Comparison of ENCODE assay signal across 1 cellular context in the genomic region with DNA sequence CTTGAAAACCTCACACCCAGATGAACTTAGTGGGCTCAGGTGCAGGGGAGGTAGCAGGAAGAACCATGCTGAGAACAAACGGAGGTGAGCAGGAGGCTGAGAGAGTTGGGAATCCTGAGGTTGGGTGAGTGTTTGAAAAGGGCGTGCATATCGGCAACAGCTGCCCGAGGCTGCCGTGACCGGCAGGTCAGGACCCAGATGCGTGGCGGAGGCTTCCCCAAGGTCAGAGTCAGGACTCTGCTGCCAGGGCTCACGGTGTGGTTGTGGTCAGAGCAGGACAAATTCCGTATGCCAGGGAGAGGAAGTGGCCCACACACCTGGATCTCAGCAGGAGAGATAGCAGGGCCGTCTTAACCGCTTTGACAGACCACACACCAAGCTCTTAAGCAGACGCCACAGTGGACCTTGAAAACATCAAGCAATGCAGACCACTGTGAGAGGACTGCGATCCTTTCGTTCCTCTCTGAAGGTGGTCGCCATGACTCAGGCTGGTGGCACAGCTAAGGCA.
TF ChIP-seq lines count a peak whose summit lies in the region.

No MANE protein-coding gene starts in this region.

TF ChIP-seq in WTC11, 78 proteins besides CTCF, POLR2A, EP300 and RAD21 (continued from another document and continues in another):
- TF ChIP-seq TCF7 (CRISPR knock-in tag; IDR thresholded peaks at IDR 0.05; ENCODE audit: low read depth) = no peak
- TF ChIP-seq, protein P1, sequence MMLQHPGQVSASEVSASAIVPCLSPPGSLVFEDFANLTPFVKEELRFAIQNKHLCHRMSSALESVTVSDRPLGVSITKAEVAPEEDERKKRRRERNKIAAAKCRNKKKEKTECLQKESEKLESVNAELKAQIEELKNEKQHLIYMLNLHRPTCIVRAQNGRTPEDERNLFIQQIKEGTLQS (CRISPR knock-in tag; conservative IDR thresholded peaks at IDR 0.05) = no peak
- 0 out of 2 replicates have a peak, but pooled peaks have one; percentile 34 for TF ChIP-seq ZNF232 (CRISPR knock-in tag; IDR thresholded peaks at IDR 0.05)
- TF ChIP-seq ATF1 (CRISPR knock-in tag; IDR thresholded peaks at IDR 0.05) = no peak
- TF ChIP-seq ZBTB21 (CRISPR knock-in tag; IDR thresholded peaks at IDR 0.05; ENCODE audit: borderline replicate concordance) = no peak
- TF ChIP-seq, protein P2, sequence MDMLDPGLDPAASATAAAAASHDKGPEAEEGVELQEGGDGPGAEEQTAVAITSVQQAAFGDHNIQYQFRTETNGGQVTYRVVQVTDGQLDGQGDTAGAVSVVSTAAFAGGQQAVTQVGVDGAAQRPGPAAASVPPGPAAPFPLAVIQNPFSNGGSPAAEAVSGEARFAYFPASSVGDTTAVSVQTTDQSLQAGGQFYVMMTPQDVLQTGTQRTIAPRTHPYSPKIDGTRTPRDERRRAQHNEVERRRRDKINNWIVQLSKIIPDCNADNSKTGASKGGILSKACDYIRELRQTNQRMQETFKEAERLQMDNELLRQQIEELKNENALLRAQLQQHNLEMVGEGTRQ (CRISPR knock-in tag; IDR thresholded peaks at IDR 0.05) = peak; percentile 78
- TF ChIP-seq FOXK1 (CRISPR knock-in tag; IDR thresholded peaks at IDR 0.05) = peak; percentile 82
- TF ChIP-seq ZNF423 (CRISPR knock-in tag; IDR thresholded peaks at IDR 0.05) = peak; percentile 55; the same call in 1 of the 2 replicates
- peak; percentile 76; the same call in 1 of the 2 replicates for TF ChIP-seq ESRRA (CRISPR knock-in tag; IDR thresholded peaks at IDR 0.05; ENCODE audit: borderline replicate concordance)
- TF ChIP-seq OVOL2 (CRISPR knock-in tag; IDR thresholded peaks at IDR 0.05; ENCODE audit: borderline replicate concordance) = no peak
- TF ChIP-seq NFE2L1 (CRISPR knock-in tag; IDR thresholded peaks at IDR 0.05) = peak; percentile 79; the same call in 1 of the 2 replicates
- TF ChIP-seq FOXP1 (CRISPR knock-in tag; IDR thresholded peaks at IDR 0.05; ENCODE audit: borderline replicate concordance) = peak; percentile 61; the same call in 1 of the 2 replicates
- TF ChIP-seq, protein P3, sequence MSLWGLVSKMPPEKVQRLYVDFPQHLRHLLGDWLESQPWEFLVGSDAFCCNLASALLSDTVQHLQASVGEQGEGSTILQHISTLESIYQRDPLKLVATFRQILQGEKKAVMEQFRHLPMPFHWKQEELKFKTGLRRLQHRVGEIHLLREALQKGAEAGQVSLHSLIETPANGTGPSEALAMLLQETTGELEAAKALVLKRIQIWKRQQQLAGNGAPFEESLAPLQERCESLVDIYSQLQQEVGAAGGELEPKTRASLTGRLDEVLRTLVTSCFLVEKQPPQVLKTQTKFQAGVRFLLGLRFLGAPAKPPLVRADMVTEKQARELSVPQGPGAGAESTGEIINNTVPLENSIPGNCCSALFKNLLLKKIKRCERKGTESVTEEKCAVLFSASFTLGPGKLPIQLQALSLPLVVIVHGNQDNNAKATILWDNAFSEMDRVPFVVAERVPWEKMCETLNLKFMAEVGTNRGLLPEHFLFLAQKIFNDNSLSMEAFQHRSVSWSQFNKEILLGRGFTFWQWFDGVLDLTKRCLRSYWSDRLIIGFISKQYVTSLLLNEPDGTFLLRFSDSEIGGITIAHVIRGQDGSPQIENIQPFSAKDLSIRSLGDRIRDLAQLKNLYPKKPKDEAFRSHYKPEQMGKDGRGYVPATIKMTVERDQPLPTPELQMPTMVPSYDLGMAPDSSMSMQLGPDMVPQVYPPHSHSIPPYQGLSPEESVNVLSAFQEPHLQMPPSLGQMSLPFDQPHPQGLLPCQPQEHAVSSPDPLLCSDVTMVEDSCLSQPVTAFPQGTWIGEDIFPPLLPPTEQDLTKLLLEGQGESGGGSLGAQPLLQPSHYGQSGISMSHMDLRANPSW (CRISPR knock-in tag; conservative IDR thresholded peaks at IDR 0.05; ENCODE audit: low read depth) = no peak
- no peak for TF ChIP-seq MXD4 (CRISPR knock-in tag; IDR thresholded peaks at IDR 0.05; ENCODE audit: borderline replicate concordance)
- no peak for TF ChIP-seq SOX15 (CRISPR knock-in tag; IDR thresholded peaks at IDR 0.05)
- TF ChIP-seq NR3C1 (CRISPR knock-in tag; conservative IDR thresholded peaks at IDR 0.05; ENCODE audit: low read depth) = no peak
- TF ChIP-seq, protein P4, sequence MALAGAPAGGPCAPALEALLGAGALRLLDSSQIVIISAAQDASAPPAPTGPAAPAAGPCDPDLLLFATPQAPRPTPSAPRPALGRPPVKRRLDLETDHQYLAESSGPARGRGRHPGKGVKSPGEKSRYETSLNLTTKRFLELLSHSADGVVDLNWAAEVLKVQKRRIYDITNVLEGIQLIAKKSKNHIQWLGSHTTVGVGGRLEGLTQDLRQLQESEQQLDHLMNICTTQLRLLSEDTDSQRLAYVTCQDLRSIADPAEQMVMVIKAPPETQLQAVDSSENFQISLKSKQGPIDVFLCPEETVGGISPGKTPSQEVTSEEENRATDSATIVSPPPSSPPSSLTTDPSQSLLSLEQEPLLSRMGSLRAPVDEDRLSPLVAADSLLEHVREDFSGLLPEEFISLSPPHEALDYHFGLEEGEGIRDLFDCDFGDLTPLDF (CRISPR knock-in tag; IDR thresholded peaks at IDR 0.05) = no peak
- no peak for TF ChIP-seq RORB (CRISPR knock-in tag; IDR thresholded peaks at IDR 0.05)
- TF ChIP-seq SP1 (CRISPR knock-in tag; conservative IDR thresholded peaks at IDR 0.05) = no peak
- TF ChIP-seq RELA (CRISPR knock-in tag; IDR thresholded peaks at IDR 0.05; ENCODE audit: borderline replicate concordance) = no peak
- TF ChIP-seq, protein P5, sequence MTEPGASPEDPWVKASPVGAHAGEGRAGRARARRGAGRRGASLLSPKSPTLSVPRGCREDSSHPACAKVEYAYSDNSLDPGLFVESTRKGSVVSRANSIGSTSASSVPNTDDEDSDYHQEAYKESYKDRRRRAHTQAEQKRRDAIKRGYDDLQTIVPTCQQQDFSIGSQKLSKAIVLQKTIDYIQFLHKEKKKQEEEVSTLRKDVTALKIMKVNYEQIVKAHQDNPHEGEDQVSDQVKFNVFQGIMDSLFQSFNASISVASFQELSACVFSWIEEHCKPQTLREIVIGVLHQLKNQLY (CRISPR knock-in tag; IDR thresholded peaks at IDR 0.05) = no peak
- TF ChIP-seq, protein P6, sequence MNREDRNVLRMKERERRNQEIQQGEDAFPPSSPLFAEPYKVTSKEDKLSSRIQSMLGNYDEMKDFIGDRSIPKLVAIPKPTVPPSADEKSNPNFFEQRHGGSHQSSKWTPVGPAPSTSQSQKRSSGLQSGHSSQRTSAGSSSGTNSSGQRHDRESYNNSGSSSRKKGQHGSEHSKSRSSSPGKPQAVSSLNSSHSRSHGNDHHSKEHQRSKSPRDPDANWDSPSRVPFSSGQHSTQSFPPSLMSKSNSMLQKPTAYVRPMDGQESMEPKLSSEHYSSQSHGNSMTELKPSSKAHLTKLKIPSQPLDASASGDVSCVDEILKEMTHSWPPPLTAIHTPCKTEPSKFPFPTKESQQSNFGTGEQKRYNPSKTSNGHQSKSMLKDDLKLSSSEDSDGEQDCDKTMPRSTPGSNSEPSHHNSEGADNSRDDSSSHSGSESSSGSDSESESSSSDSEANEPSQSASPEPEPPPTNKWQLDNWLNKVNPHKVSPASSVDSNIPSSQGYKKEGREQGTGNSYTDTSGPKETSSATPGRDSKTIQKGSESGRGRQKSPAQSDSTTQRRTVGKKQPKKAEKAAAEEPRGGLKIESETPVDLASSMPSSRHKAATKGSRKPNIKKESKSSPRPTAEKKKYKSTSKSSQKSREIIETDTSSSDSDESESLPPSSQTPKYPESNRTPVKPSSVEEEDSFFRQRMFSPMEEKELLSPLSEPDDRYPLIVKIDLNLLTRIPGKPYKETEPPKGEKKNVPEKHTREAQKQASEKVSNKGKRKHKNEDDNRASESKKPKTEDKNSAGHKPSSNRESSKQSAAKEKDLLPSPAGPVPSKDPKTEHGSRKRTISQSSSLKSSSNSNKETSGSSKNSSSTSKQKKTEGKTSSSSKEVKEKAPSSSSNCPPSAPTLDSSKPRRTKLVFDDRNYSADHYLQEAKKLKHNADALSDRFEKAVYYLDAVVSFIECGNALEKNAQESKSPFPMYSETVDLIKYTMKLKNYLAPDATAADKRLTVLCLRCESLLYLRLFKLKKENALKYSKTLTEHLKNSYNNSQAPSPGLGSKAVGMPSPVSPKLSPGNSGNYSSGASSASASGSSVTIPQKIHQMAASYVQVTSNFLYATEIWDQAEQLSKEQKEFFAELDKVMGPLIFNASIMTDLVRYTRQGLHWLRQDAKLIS (CRISPR knock-in tag; IDR thresholded peaks at IDR 0.05; ENCODE audit: borderline replicate concordance) = no peak
- TF ChIP-seq ZNF396 (CRISPR knock-in tag; IDR thresholded peaks at IDR 0.05; ENCODE audit: borderline replicate concordance) = no peak
- no peak for TF ChIP-seq JUN (CRISPR knock-in tag; IDR thresholded peaks at IDR 0.05)
- TF ChIP-seq, protein P7, sequence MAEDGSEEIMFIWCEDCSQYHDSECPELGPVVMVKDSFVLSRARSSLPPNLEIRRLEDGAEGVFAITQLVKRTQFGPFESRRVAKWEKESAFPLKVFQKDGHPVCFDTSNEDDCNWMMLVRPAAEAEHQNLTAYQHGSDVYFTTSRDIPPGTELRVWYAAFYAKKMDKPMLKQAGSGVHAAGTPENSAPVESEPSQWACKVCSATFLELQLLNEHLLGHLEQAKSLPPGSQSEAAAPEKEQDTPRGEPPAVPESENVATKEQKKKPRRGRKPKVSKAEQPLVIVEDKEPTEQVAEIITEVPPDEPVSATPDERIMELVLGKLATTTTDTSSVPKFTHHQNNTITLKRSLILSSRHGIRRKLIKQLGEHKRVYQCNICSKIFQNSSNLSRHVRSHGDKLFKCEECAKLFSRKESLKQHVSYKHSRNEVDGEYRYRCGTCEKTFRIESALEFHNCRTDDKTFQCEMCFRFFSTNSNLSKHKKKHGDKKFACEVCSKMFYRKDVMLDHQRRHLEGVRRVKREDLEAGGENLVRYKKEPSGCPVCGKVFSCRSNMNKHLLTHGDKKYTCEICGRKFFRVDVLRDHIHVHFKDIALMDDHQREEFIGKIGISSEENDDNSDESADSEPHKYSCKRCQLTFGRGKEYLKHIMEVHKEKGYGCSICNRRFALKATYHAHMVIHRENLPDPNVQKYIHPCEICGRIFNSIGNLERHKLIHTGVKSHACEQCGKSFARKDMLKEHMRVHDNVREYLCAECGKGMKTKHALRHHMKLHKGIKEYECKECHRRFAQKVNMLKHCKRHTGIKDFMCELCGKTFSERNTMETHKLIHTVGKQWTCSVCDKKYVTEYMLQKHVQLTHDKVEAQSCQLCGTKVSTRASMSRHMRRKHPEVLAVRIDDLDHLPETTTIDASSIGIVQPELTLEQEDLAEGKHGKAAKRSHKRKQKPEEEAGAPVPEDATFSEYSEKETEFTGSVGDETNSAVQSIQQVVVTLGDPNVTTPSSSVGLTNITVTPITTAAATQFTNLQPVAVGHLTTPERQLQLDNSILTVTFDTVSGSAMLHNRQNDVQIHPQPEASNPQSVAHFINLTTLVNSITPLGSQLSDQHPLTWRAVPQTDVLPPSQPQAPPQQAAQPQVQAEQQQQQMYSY (CRISPR knock-in tag; IDR thresholded peaks at IDR 0.05) = no peak
- TF ChIP-seq, protein P8, sequence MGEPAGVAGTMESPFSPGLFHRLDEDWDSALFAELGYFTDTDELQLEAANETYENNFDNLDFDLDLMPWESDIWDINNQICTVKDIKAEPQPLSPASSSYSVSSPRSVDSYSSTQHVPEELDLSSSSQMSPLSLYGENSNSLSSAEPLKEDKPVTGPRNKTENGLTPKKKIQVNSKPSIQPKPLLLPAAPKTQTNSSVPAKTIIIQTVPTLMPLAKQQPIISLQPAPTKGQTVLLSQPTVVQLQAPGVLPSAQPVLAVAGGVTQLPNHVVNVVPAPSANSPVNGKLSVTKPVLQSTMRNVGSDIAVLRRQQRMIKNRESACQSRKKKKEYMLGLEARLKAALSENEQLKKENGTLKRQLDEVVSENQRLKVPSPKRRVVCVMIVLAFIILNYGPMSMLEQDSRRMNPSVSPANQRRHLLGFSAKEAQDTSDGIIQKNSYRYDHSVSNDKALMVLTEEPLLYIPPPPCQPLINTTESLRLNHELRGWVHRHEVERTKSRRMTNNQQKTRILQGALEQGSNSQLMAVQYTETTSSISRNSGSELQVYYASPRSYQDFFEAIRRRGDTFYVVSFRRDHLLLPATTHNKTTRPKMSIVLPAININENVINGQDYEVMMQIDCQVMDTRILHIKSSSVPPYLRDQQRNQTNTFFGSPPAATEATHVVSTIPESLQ (CRISPR knock-in tag; IDR thresholded peaks at IDR 0.05) = no peak
- peak; percentile 38; the same call in 1 of the 2 replicates for TF ChIP-seq ZNF416 (CRISPR knock-in tag; IDR thresholded peaks at IDR 0.05)
- TF ChIP-seq, protein P9, sequence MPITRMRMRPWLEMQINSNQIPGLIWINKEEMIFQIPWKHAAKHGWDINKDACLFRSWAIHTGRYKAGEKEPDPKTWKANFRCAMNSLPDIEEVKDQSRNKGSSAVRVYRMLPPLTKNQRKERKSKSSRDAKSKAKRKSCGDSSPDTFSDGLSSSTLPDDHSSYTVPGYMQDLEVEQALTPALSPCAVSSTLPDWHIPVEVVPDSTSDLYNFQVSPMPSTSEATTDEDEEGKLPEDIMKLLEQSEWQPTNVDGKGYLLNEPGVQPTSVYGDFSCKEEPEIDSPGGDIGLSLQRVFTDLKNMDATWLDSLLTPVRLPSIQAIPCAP (CRISPR knock-in tag; IDR thresholded peaks at IDR 0.05) = no peak
- TF ChIP-seq, protein P10, sequence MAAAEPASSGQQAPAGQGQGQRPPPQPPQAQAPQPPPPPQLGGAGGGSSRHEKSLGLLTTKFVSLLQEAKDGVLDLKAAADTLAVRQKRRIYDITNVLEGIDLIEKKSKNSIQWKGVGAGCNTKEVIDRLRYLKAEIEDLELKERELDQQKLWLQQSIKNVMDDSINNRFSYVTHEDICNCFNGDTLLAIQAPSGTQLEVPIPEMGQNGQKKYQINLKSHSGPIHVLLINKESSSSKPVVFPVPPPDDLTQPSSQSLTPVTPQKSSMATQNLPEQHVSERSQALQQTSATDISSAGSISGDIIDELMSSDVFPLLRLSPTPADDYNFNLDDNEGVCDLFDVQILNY (CRISPR knock-in tag; IDR thresholded peaks at IDR 0.05) = no peak
- no peak for TF ChIP-seq MYBL2 (CRISPR knock-in tag; IDR thresholded peaks at IDR 0.05)
- TF ChIP-seq ELF4 (CRISPR knock-in tag; IDR thresholded peaks at IDR 0.05; ENCODE audit: low read depth) = no peak
- TF ChIP-seq, protein P11, sequence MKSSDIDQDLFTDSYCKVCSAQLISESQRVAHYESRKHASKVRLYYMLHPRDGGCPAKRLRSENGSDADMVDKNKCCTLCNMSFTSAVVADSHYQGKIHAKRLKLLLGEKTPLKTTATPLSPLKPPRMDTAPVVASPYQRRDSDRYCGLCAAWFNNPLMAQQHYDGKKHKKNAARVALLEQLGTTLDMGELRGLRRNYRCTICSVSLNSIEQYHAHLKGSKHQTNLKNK (CRISPR knock-in tag; IDR thresholded peaks at IDR 0.05) = no peak
- TF ChIP-seq, protein P12, sequence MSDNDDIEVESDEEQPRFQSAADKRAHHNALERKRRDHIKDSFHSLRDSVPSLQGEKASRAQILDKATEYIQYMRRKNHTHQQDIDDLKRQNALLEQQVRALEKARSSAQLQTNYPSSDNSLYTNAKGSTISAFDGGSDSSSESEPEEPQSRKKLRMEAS (CRISPR knock-in tag; IDR thresholded peaks at IDR 0.05) = peak; percentile 82
- no peak for TF ChIP-seq NR1H2 (CRISPR knock-in tag; IDR thresholded peaks at IDR 0.05)
- TF ChIP-seq PRRX2 (CRISPR knock-in tag; IDR thresholded peaks at IDR 0.05) = peak; percentile 79; the same call in 1 of the 2 replicates
- TF ChIP-seq IRF2 (CRISPR knock-in tag; IDR thresholded peaks at IDR 0.05; ENCODE audit: borderline replicate concordance, low read depth) = no peak
- TF ChIP-seq NFATC4 (CRISPR knock-in tag; IDR thresholded peaks at IDR 0.05) = no peak
- TF ChIP-seq ZNF121 (CRISPR knock-in tag; IDR thresholded peaks at IDR 0.05) = 0 out of 2 replicates have a peak, but pooled peaks have one; percentile 17
- peak; percentile 91 for TF ChIP-seq ETV6 (CRISPR knock-in tag; IDR thresholded peaks at IDR 0.05)
